In the genomic region with DNA sequence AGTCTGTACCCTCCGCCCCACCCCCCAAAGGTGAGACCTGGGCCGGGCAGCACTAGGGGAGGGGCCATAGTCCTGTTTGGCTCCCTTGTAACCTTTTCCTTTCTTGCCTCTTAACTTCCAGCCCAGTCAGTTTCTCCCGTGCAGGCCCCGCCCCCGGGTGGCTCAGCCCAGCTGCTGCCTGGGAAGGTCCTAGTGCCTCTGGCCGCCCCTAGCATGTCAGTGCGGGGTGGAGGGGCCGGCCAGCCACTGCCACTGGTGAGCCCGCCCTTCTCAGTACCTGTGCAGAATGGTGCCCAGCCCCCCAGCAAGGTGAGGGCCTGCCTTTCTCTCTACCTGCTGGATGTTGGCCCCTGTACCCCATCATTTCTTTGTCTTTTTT, we compare ENCODE assay signal across 1 cellular context.
TF ChIP-seq lines count a peak whose summit lies in the region.

No MANE protein-coding gene starts in this region.

TF ChIP-seq in HEK293T, 16 proteins besides CTCF, POLR2A, EP300 and RAD21:
- TF ChIP-seq FOXA1 (IDR thresholded peaks at IDR 0.05) = no peak
- no peak for TF ChIP-seq SP1 (IDR thresholded peaks at IDR 0.05)
- TF ChIP-seq NFRKB (IDR thresholded peaks at IDR 0.05) = no peak
- no peak for TF ChIP-seq ARNT (IDR thresholded peaks at IDR 0.05)
- TF ChIP-seq CTBP1 (IDR thresholded peaks at IDR 0.05; ENCODE audit: borderline replicate concordance) = no peak
- TF ChIP-seq BHLHE40 (IDR thresholded peaks at IDR 0.05; ENCODE audit: borderline replicate concordance) = no peak
- no peak for TF ChIP-seq L3MBTL2 (conservative IDR thresholded peaks at IDR 0.05)
- no peak for TF ChIP-seq ELF4 (IDR thresholded peaks at IDR 0.05)
- no peak for TF ChIP-seq LEF1 (IDR thresholded peaks at IDR 0.05; ENCODE audit: borderline replicate concordance)
- TF ChIP-seq HDGF (IDR thresholded peaks at IDR 0.05; ENCODE audit: borderline replicate concordance) = no peak
- TF ChIP-seq FOXK2 (IDR thresholded peaks at IDR 0.05) = no peak
- TF ChIP-seq SUZ12 (IDR thresholded peaks at IDR 0.05) = no peak
- TF ChIP-seq ZNF384 (IDR thresholded peaks at IDR 0.05) = no peak
- TF ChIP-seq FOXM1 (IDR thresholded peaks at IDR 0.05; ENCODE audit: borderline replicate concordance) = no peak
- no peak for TF ChIP-seq TARDBP (IDR thresholded peaks at IDR 0.05)
- TF ChIP-seq, protein P1, sequence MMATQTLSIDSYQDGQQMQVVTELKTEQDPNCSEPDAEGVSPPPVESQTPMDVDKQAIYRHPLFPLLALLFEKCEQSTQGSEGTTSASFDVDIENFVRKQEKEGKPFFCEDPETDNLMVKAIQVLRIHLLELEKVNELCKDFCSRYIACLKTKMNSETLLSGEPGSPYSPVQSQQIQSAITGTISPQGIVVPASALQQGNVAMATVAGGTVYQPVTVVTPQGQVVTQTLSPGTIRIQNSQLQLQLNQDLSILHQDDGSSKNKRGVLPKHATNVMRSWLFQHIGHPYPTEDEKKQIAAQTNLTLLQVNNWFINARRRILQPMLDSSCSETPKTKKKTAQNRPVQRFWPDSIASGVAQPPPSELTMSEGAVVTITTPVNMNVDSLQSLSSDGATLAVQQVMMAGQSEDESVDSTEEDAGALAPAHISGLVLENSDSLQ (IDR thresholded peaks at IDR 0.05) = no peak
